Comparison of ENCODE assay signal across 8 cellular contexts in the genomic region with DNA sequence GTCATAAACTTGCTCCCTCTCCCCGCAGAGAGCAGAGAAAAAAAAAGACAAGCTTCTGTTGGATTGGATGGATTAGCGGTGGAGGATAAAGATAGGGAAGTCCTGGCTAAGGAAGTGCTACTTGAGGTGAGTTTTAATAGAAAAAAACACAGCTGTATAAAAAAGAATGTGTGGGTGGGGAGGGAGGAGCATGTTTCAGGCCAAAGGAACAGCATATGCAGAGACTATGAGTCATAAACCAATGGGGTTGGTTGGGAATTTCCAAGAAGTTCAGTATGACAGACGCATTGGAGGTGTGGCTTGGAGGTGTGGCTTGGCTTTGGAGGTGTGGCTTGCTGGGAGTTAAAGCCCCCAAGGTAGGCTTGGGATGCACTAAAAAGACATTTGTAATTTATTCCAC.
DNase-seq lines count a peak whose midpoint lies in the region; ATAC-seq and TF ChIP-seq lines count a peak whose summit lies in the region.

No MANE protein-coding gene starts in this region.

- ATAC-seq in GM21390 (IDR thresholded peaks at IDR 0.05; ENCODE audit: unreplicated experiment) (peak; percentile 89), HG03558 (IDR thresholded peaks at IDR 0.05; ENCODE audit: extremely low read depth, unreplicated experiment) (peak; percentile 82), lung (ENCODE audit: insufficient read depth, low FRiP score) (peak; percentile 53)

- 72 to 85% methylated on average over 3 of the region's 3 CpGs for WGBS in lung, 2 donors

- in situ Hi-C loops in Caki2 (cut with HindIII; ENCODE audit: low pct_unique_long_range_greater_than_20kb, low sequenced_read_pairs): no loop called here

- H3K4me3 ChIP-seq in lung: no peak overlapping the region

- H3K36me3 ChIP-seq in lung (ENCODE audit: control insufficient read depth in 2 of 2, insufficient read depth in 2 of 2, low read length in 2 of 2): no peaks in the 10 kb centered on the region

- H3K27ac ChIP-seq in lung (ENCODE audit: low read depth in 1 of 2, low read length in 1 of 2): no peak overlapping the region

- peak; percentile 87 for DNase-seq in Caki2 (ENCODE audit: low read depth)
- DNase-seq in activated CD8-positive, alpha-beta memory T cell treated with anti-CD3 and anti-CD28 coated beads for 48 hours (ENCODE audit: low read depth in 2 of 3, low spot score in 2 of 3): peak in 2 of 3 experiments; percentile 0 to 4
- no peak for DNase-seq in lung (ENCODE audit: low spot score)
- no peak for DNase-seq in KG1 (lab: John Stamatoyannopoulos, UW)
- DNase-seq in amniotic stem cell (lab: John Stamatoyannopoulos, UW): no peak
- no peak for DNase-seq in cerebellar nuclear complex (lab: John Stamatoyannopoulos, UW)

- no peaks in the 10 kb centered on the region for H3K27me3 ChIP-seq in lung (ENCODE audit: control insufficient read depth, insufficient read depth)

- TF ChIP-seq CTCF in lung (IDR thresholded peaks at IDR 0.05; ENCODE audit: control extremely low read depth, extremely low read depth): no peak

- no peaks in the 10 kb centered on the region for H3K4me1 ChIP-seq in lung (ENCODE audit: control insufficient read depth in 2 of 2, insufficient read depth in 2 of 2, low read length in 2 of 2)

- H3K9me3 ChIP-seq in lung (ENCODE audit: control insufficient read depth in 2 of 2, insufficient read depth in 1 of 2, low read length in 1 of 2): no peaks in the 10 kb centered on the region

Comparison
In these comparisons a context has a peak if more than half of its experiments do, and no peak if none do; other contexts are left out.
1. DNase-seq: peak in Caki2 (single experiment) and activated CD8-positive, alpha-beta memory T cell treated with anti-CD3 and anti-CD28 coated beads for 48 hours (2 of 3); none in lung (single experiment), KG1 (single experiment), amniotic stem cell (single experiment) and cerebellar nuclear complex (0 of 2).
2. Peak in every context shown above with its lines, with median percentiles within 50 percentile points of each other: ATAC-seq.